1 cellular context compared by ENCODE assay signal in genomic region chr5:91381134-91381773, GRCh38.
TF ChIP-seq lines count a peak whose summit lies in the region.

No MANE protein-coding gene starts in this region.

TF ChIP-seq in K562, 482 proteins besides CTCF, POLR2A, EP300 and RAD21 (continued from another document and continues in another):
- TF ChIP-seq, protein P1, sequence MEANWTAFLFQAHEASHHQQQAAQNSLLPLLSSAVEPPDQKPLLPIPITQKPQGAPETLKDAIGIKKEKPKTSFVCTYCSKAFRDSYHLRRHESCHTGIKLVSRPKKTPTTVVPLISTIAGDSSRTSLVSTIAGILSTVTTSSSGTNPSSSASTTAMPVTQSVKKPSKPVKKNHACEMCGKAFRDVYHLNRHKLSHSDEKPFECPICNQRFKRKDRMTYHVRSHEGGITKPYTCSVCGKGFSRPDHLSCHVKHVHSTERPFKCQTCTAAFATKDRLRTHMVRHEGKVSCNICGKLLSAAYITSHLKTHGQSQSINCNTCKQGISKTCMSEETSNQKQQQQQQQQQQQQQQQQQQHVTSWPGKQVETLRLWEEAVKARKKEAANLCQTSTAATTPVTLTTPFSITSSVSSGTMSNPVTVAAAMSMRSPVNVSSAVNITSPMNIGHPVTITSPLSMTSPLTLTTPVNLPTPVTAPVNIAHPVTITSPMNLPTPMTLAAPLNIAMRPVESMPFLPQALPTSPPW (CRISPR knock-in tag; IDR thresholded peaks at IDR 0.05): no peak
- TF ChIP-seq DMBX1 (CRISPR knock-in tag; IDR thresholded peaks at IDR 0.05; ENCODE audit: borderline replicate concordance) (no peak), ATF4 (CRISPR knock-in tag; IDR thresholded peaks at IDR 0.05) (0 out of 2 replicates have a peak, but pooled peaks have one; percentile 6), POLR2AphosphoS5 (IDR thresholded peaks at IDR 0.05; ENCODE audit: control insufficient read depth, insufficient read depth, low read depth, low read length) (peak; percentile 96), PHTF2 (CRISPR knock-in tag; IDR thresholded peaks at IDR 0.05) (0 out of 2 replicates have a peak, but pooled peaks have one; percentile 5), ZNF717 (CRISPR knock-in tag; IDR thresholded peaks at IDR 0.05) (no peak), NFXL1 (CRISPR knock-in tag; IDR thresholded peaks at IDR 0.05) (peak; percentile 46; the same call in 1 of the 2 replicates), HNRNPK (IDR thresholded peaks at IDR 0.05; ENCODE audit: low read depth, low read length, poor library complexity, severe bottlenecking) (no peak), CBFA2T3 (IDR thresholded peaks at IDR 0.05) (0 out of 2 replicates have a peak, but pooled peaks have one; percentile 8), CEBPG (CRISPR knock-in tag; IDR thresholded peaks at IDR 0.05) (no peak; the same call in 1 of the 2 replicates), CEBPG (tag; conservative IDR thresholded peaks at IDR 0.05 in 1 of 2, IDR thresholded peaks at IDR 0.05 in 1 of 2) (peak in 1 of 2 experiments; percentile 52; a peak in 1 of 4 replicates), NONO (IDR thresholded peaks at IDR 0.05; ENCODE audit: low read depth in 2 of 2, low read length in 1 of 2) (0 out of 4 replicates have a peak, but pooled peaks of 1 of the 2 experiments have one; percentile 21), HDGF (IDR thresholded peaks at IDR 0.05) (no peak), U2AF1 (optimal IDR thresholded peaks at IDR 0.05; ENCODE audit: low read depth, low read length) (peak; percentile 19), MTF1 (CRISPR knock-in tag; IDR thresholded peaks at IDR 0.05; ENCODE audit: borderline replicate concordance) (no peak), TAF1 (IDR thresholded peaks at IDR 0.05; ENCODE audit: control insufficient read depth, extremely low read depth, insufficient read depth, low read length, severe bottlenecking) (peak; percentile 97), BCL6 (CRISPR knock-in tag; IDR thresholded peaks at IDR 0.05) (0 out of 2 replicates have a peak, but pooled peaks have one; percentile 8), ZNF197 (CRISPR knock-in tag; IDR thresholded peaks at IDR 0.05; ENCODE audit: low read depth) (no peak), ZMIZ1 (IDR thresholded peaks at IDR 0.05; ENCODE audit: low read depth in 2 of 2, low read length in 2 of 2) (peak in 1 of 2 experiments; percentile 69; a peak in 1 of 4 replicates), HNRNPUL1 (IDR thresholded peaks at IDR 0.05; ENCODE audit: low read length) (no peak), PHB2 (IDR thresholded peaks at IDR 0.05; ENCODE audit: low read depth) (no peak), ZNF707 (CRISPR knock-in tag; conservative IDR thresholded peaks at IDR 0.05) (no peak)
- TF ChIP-seq, protein P2, sequence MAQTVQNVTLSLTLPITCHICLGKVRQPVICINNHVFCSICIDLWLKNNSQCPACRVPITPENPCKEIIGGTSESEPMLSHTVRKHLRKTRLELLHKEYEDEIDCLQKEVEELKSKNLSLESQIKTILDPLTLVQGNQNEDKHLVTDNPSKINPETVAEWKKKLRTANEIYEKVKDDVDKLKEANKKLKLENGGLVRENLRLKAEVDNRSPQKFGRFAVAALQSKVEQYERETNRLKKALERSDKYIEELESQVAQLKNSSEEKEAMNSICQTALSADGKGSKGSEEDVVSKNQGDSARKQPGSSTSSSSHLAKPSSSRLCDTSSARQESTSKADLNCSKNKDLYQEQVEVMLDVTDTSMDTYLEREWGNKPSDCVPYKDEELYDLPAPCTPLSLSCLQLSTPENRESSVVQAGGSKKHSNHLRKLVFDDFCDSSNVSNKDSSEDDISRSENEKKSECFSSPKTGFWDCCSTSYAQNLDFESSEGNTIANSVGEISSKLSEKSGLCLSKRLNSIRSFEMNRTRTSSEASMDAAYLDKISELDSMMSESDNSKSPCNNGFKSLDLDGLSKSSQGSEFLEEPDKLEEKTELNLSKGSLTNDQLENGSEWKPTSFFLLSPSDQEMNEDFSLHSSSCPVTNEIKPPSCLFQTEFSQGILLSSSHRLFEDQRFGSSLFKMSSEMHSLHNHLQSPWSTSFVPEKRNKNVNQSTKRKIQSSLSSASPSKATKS (CRISPR knock-in tag; IDR thresholded peaks at IDR 0.05): 0 out of 2 replicates have a peak, but pooled peaks have one; percentile 39
- TF ChIP-seq, protein P3, sequence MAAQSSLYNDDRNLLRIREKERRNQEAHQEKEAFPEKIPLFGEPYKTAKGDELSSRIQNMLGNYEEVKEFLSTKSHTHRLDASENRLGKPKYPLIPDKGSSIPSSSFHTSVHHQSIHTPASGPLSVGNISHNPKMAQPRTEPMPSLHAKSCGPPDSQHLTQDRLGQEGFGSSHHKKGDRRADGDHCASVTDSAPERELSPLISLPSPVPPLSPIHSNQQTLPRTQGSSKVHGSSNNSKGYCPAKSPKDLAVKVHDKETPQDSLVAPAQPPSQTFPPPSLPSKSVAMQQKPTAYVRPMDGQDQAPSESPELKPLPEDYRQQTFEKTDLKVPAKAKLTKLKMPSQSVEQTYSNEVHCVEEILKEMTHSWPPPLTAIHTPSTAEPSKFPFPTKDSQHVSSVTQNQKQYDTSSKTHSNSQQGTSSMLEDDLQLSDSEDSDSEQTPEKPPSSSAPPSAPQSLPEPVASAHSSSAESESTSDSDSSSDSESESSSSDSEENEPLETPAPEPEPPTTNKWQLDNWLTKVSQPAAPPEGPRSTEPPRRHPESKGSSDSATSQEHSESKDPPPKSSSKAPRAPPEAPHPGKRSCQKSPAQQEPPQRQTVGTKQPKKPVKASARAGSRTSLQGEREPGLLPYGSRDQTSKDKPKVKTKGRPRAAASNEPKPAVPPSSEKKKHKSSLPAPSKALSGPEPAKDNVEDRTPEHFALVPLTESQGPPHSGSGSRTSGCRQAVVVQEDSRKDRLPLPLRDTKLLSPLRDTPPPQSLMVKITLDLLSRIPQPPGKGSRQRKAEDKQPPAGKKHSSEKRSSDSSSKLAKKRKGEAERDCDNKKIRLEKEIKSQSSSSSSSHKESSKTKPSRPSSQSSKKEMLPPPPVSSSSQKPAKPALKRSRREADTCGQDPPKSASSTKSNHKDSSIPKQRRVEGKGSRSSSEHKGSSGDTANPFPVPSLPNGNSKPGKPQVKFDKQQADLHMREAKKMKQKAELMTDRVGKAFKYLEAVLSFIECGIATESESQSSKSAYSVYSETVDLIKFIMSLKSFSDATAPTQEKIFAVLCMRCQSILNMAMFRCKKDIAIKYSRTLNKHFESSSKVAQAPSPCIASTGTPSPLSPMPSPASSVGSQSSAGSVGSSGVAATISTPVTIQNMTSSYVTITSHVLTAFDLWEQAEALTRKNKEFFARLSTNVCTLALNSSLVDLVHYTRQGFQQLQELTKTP (IDR thresholded peaks at IDR 0.05; ENCODE audit: low read depth in 1 of 2, partially characterized antibody in 2 of 2): peak; percentile 70 to 71
- TF ChIP-seq, protein P4, sequence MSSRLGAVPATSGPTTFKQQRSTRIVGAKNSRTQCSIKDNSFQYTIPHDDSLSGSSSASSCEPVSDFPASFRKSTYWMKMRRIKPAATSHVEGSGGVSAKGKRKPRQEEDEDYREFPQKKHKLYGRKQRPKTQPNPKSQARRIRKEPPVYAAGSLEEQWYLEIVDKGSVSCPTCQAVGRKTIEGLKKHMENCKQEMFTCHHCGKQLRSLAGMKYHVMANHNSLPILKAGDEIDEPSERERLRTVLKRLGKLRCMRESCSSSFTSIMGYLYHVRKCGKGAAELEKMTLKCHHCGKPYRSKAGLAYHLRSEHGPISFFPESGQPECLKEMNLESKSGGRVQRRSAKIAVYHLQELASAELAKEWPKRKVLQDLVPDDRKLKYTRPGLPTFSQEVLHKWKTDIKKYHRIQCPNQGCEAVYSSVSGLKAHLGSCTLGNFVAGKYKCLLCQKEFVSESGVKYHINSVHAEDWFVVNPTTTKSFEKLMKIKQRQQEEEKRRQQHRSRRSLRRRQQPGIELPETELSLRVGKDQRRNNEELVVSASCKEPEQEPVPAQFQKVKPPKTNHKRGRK (tag; IDR thresholded peaks at IDR 0.05): no peak
- TF ChIP-seq, protein P5, sequence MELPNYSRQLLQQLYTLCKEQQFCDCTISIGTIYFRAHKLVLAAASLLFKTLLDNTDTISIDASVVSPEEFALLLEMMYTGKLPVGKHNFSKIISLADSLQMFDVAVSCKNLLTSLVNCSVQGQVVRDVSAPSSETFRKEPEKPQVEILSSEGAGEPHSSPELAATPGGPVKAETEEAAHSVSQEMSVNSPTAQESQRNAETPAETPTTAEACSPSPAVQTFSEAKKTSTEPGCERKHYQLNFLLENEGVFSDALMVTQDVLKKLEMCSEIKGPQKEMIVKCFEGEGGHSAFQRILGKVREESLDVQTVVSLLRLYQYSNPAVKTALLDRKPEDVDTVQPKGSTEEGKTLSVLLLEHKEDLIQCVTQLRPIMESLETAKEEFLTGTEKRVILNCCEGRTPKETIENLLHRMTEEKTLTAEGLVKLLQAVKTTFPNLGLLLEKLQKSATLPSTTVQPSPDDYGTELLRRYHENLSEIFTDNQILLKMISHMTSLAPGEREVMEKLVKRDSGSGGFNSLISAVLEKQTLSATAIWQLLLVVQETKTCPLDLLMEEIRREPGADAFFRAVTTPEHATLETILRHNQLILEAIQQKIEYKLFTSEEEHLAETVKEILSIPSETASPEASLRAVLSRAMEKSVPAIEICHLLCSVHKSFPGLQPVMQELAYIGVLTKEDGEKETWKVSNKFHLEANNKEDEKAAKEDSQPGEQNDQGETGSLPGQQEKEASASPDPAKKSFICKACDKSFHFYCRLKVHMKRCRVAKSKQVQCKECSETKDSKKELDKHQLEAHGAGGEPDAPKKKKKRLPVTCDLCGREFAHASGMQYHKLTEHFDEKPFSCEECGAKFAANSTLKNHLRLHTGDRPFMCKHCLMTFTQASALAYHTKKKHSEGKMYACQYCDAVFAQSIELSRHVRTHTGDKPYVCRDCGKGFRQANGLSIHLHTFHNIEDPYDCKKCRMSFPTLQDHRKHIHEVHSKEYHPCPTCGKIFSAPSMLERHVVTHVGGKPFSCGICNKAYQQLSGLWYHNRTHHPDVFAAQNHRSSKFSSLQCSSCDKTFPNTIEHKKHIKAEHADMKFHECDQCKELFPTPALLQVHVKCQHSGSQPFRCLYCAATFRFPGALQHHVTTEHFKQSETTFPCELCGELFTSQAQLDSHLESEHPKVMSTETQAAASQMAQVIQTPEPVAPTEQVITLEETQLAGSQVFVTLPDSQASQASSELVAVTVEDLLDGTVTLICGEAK (IDR thresholded peaks at IDR 0.05): peak; percentile 34; the same call in 1 of the 2 replicates
- TF ChIP-seq, protein P5 (CRISPR knock-in tag; IDR thresholded peaks at IDR 0.05): no peak
